ENCODE assay signal across 1 cellular context in the genomic region with DNA sequence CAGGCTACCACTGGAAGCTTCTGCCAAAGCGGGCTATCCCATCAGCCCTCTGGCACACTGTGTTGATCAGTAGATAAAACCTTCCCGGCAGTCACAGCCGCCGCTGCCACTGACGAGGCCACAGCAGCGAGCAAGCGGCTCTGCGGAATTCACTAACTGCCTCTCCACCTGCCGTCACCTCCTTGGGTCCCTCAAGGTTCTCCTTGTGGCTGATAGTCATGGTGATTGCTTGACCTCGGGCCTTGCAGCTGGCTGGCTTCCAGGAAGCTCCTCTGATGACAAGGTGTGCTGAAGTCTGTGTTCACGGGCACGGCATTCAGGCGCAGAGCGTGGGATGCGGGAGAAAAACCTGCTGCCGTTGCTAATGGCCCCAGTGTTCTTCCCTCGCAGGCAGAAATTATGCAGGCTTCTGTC.
TF ChIP-seq lines count a peak whose summit lies in the region.

No MANE protein-coding gene starts in this region.

TF ChIP-seq in K562, 482 proteins besides CTCF, POLR2A, EP300 and RAD21 (continues in another document):
- TF ChIP-seq ARID4B (CRISPR knock-in tag; IDR thresholded peaks at IDR 0.05) (no peak), ERF (CRISPR knock-in tag; IDR thresholded peaks at IDR 0.05) (no peak), ZEB2 (IDR thresholded peaks at IDR 0.05) (peak; percentile 63; the same call in 1 of the 2 replicates), RCOR1 (IDR thresholded peaks at IDR 0.05; ENCODE audit: borderline replicate concordance in 1 of 2, low read depth in 2 of 2, low read length in 2 of 2) (peak in 1 of 2 experiments; percentile 33; a peak in 1 of 4 replicates), FOS (IDR thresholded peaks at IDR 0.05; ENCODE audit: extremely low read depth, insufficient read length) (no peak), STAT5B (CRISPR knock-in tag; IDR thresholded peaks at IDR 0.05) (no peak), CXXC5 (CRISPR knock-in tag; IDR thresholded peaks at IDR 0.05) (peak; percentile 60; the same call in 1 of the 2 replicates), SAP30 (IDR thresholded peaks at IDR 0.05; ENCODE audit: borderline replicate concordance, insufficient read depth, low read depth, low read length, poor library complexity, severe bottlenecking) (no peak), POLR2G (IDR thresholded peaks at IDR 0.05; ENCODE audit: low read depth, low read length) (peak; percentile 54; the same call in 1 of the 2 replicates), CBFA2T3 (IDR thresholded peaks at IDR 0.05) (0 out of 2 replicates have a peak, but pooled peaks have one; percentile 14), ZFP1 (CRISPR knock-in tag; IDR thresholded peaks at IDR 0.05) (no peak), ZBTB1 (CRISPR knock-in tag; IDR thresholded peaks at IDR 0.05; ENCODE audit: borderline replicate concordance, low read depth) (no peak), ESRRA (IDR thresholded peaks at IDR 0.05; ENCODE audit: borderline replicate concordance, low read depth) (peak; percentile 40; the same call in 1 of the 2 replicates), SIRT6 (IDR thresholded peaks at IDR 0.05; ENCODE audit: low read depth, low read length) (no peak), ZKSCAN3 (CRISPR knock-in tag; IDR thresholded peaks at IDR 0.05) (no peak), MAZ (CRISPR knock-in tag; conservative IDR thresholded peaks at IDR 0.05 in 1 of 2, IDR thresholded peaks at IDR 0.05 in 1 of 2) (peak in 1 of 2 experiments; percentile 57; a peak in 2 of 4 replicates), GATA2 (CRISPR knock-in tag; IDR thresholded peaks at IDR 0.05) (no peak), ETS2 (tag; IDR thresholded peaks at IDR 0.05; ENCODE audit: borderline replicate concordance, poor library complexity, severe bottlenecking) (no peak), CREBBP (IDR thresholded peaks at IDR 0.05; ENCODE audit: low read depth, low read length) (no peak), ZNF592 (IDR thresholded peaks at IDR 0.05) (peak; percentile 78), NR2C2 (CRISPR knock-in tag; IDR thresholded peaks at IDR 0.05) (no peak), NR2C2 (tag; IDR thresholded peaks at IDR 0.05) (peak; percentile 33; the same call in 1 of the 2 replicates), ZBTB40 (IDR thresholded peaks at IDR 0.05) (no peak), ZBTB40 (CRISPR knock-in tag; IDR thresholded peaks at IDR 0.05) (no peak), TAF1 (IDR thresholded peaks at IDR 0.05; ENCODE audit: control insufficient read depth, extremely low read depth, insufficient read depth, low read length, severe bottlenecking) (no peak), ZNF324 (CRISPR knock-in tag; IDR thresholded peaks at IDR 0.05) (no peak), SMARCA4 (IDR thresholded peaks at IDR 0.05) (peak; percentile 36; the same call in 1 of the 2 replicates)
- TF ChIP-seq, protein P1, sequence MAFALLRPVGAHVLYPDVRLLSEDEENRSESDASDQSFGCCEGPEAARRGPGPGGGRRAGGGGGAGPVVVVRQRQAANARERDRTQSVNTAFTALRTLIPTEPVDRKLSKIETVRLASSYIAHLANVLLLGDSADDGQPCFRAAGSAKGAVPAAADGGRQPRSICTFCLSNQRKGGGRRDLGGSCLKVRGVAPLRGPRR (CRISPR knock-in tag; IDR thresholded peaks at IDR 0.05): no peak
- TF ChIP-seq, protein P2, sequence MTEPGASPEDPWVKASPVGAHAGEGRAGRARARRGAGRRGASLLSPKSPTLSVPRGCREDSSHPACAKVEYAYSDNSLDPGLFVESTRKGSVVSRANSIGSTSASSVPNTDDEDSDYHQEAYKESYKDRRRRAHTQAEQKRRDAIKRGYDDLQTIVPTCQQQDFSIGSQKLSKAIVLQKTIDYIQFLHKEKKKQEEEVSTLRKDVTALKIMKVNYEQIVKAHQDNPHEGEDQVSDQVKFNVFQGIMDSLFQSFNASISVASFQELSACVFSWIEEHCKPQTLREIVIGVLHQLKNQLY (CRISPR knock-in tag; conservative IDR thresholded peaks at IDR 0.05): no peak
- TF ChIP-seq, protein P3, sequence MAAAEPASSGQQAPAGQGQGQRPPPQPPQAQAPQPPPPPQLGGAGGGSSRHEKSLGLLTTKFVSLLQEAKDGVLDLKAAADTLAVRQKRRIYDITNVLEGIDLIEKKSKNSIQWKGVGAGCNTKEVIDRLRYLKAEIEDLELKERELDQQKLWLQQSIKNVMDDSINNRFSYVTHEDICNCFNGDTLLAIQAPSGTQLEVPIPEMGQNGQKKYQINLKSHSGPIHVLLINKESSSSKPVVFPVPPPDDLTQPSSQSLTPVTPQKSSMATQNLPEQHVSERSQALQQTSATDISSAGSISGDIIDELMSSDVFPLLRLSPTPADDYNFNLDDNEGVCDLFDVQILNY (CRISPR knock-in tag; IDR thresholded peaks at IDR 0.05): no peak
- TF ChIP-seq, protein P4, sequence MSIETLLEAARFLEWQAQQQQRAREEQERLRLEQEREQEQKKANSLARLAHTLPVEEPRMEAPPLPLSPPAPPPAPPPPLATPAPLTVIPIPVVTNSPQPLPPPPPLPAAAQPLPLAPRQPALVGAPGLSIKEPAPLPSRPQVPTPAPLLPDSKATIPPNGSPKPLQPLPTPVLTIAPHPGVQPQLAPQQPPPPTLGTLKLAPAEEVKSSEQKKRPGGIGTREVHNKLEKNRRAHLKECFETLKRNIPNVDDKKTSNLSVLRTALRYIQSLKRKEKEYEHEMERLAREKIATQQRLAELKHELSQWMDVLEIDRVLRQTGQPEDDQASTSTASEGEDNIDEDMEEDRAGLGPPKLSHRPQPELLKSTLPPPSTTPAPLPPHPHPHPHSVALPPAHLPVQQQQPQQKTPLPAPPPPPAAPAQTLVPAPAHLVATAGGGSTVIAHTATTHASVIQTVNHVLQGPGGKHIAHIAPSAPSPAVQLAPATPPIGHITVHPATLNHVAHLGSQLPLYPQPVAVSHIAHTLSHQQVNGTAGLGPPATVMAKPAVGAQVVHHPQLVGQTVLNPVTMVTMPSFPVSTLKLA (conservative IDR thresholded peaks at IDR 0.05): peak in 1 of 2 experiments; percentile 29; a peak in 1 of 4 replicates
- TF ChIP-seq, protein P5, sequence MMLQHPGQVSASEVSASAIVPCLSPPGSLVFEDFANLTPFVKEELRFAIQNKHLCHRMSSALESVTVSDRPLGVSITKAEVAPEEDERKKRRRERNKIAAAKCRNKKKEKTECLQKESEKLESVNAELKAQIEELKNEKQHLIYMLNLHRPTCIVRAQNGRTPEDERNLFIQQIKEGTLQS (IDR thresholded peaks at IDR 0.05): no peak
- TF ChIP-seq, protein P5 (CRISPR knock-in tag; conservative IDR thresholded peaks at IDR 0.05): no peak
